ENCODE assay signal across 9 cellular contexts in genomic region chr6:63816979-63817436, GRCh38.
DNase-seq lines count a peak whose midpoint lies in the region; ATAC-seq, FAIRE-seq and TF ChIP-seq lines count a peak whose summit lies in the region.
"Had no signal": no experiment of that assay in that cellular context is flagged by ENCODE, and none has a peak within 500 bp of the region (broad histone marks: within the 10 kb centered on the region; RNA-seq: fewer than 3 reads in every experiment).

No MANE protein-coding gene starts in this region.

- ATAC-seq in GM21423 (IDR thresholded peaks at IDR 0.05; ENCODE audit: unreplicated experiment), result no peak

- DNase-seq in dorsolateral prefrontal cortex (peak in 1 of 10 donors; percentile 34), renal cortical epithelial cell (ENCODE audit: low read depth) (peak; percentile 24), RCC 7860 (ENCODE audit: low spot score) (no peak), NOMO-1 treated with dmso at 0.1 percent for 144 hours (lab: John Stamatoyannopoulos, UW; ENCODE audit: unreplicated experiment) (no peak)
- DNase-seq: activated CD4-positive, alpha-beta T cell treated with anti-CD3 and anti-CD28 coated beads for 48 hours; colonic mucosa had no signal

- no peaks in the 10 kb centered on the region for H3K36me3 ChIP-seq in Loucy (ENCODE audit: insufficient read depth, low read length)
- H3K36me3 ChIP-seq: colonic mucosa had no signal

- H3K4me2 ChIP-seq in Loucy (ENCODE audit: low read depth, low read length, poor library complexity, severe bottlenecking), result no peak overlapping the region

- peak overlapping the region in 3 of 59 donors; percentile 7 to 43 (median 40) for H3K27ac ChIP-seq in dorsolateral prefrontal cortex
- H3K27ac ChIP-seq: colonic mucosa had no signal

- H3K9ac ChIP-seq in Loucy (ENCODE audit: low read depth, low read length, poor library complexity, severe bottlenecking), result no peak overlapping the region

- H3K27me3 ChIP-seq in Loucy (ENCODE audit: insufficient read depth, low read length, poor library complexity, severe bottlenecking), result no peaks in the 10 kb centered on the region
- no peaks in the 10 kb centered on the region for H3K27me3 ChIP-seq in dorsolateral prefrontal cortex
- H3K27me3 ChIP-seq: colonic mucosa had no signal

- intact Hi-C loops in dorsolateral prefrontal cortex (cut with DNase I), result no loop called here

- TF ChIP-seq CTCF in GM12874 (IDR thresholded peaks at IDR 0.05; ENCODE audit: insufficient read depth, low read depth, low read length) (peak; percentile 31; the same call in 1 of the 2 replicates), Loucy (conservative IDR thresholded peaks at IDR 0.05; ENCODE audit: low read length) (peak; percentile 56), dorsolateral prefrontal cortex (IDR thresholded peaks at IDR 0.05 in 54 of 56, conservative IDR thresholded peaks at IDR 0.05 in 2 of 56; ENCODE audit: low read depth in 1 of 56, partially characterized antibody in 56 of 56) (peak in 33 of 56 donors; percentile 9 to 57 (median 30))

- H3K79me2 ChIP-seq in Loucy (ENCODE audit: insufficient read depth, low read length), result no peaks in the 10 kb centered on the region

- no peaks in the 10 kb centered on the region for H3F3A ChIP-seq in Loucy (ENCODE audit: low read depth)

- H2AFZ ChIP-seq in Loucy (ENCODE audit: low read length), result peak overlapping the region; percentile 82

- H4K20me1 ChIP-seq in Loucy (ENCODE audit: insufficient read depth, low read length, poor library complexity, severe bottlenecking), result no peaks in the 10 kb centered on the region

- H3K9me3 ChIP-seq in Loucy (ENCODE audit: insufficient read depth, low read depth, low read length), result no peaks in the 10 kb centered on the region
- H3K9me3 ChIP-seq: colonic mucosa had no signal

- no peaks in the 10 kb centered on the region for H3K9me2 ChIP-seq in Loucy (replicated peaks; ENCODE audit: low read depth, low read length)

- no peak for FAIRE-seq in RCC 7860 (lab: Jason Lieb, UNC)

- no peaks in the 10 kb centered on the region for H3K4me1 ChIP-seq in Loucy (ENCODE audit: insufficient read depth, low read length, poor library complexity, severe bottlenecking)
- H3K4me1 ChIP-seq: colonic mucosa had no signal

- H3K4me3 ChIP-seq in Loucy (ENCODE audit: low read length, poor library complexity, severe bottlenecking) (no peak overlapping the region), dorsolateral prefrontal cortex (no peak overlapping the region)
- H3K4me3 ChIP-seq: colonic mucosa had no signal
